8 cellular contexts compared by ENCODE assay signal in genomic region chr4:42627887-42628646, GRCh38. TPM values are rescaled to one million over a fixed set of nuclear protein-coding genes. Genes with fewer than 3 reads are reported as not detected.
DNase-seq lines count a peak whose midpoint lies in the region; ATAC-seq and TF ChIP-seq lines count a peak whose summit lies in the region.

No MANE protein-coding gene starts in this region.

- H3K27me3 Mint-ChIP-seq in osteocyte (ENCODE audit: unreplicated experiment), result peaks cover 18% of the 10 kb centered on the region

- no peaks in the 10 kb centered on the region for H3K4me1 Mint-ChIP-seq in osteocyte (ENCODE audit: unreplicated experiment)

- ATAC-seq in GM18858 (IDR thresholded peaks at IDR 0.05; ENCODE audit: unreplicated experiment), result peak; percentile 88
- ATAC-seq in HG02840 (IDR thresholded peaks at IDR 0.05; ENCODE audit: low FRiP score, unreplicated experiment), result peak; percentile 85

- no peak overlapping the region for H3K4me3 Mint-ChIP-seq in osteocyte (ENCODE audit: unreplicated experiment)

- H3K27ac Mint-ChIP-seq in osteocyte (ENCODE audit: unreplicated experiment), result no peak overlapping the region

- no peaks in the 10 kb centered on the region for H3K36me3 Mint-ChIP-seq in osteocyte (ENCODE audit: unreplicated experiment)

- TF ChIP-seq CTCF in osteocyte (IDR thresholded peaks at IDR 0.05), result no peak

- no peaks in the 10 kb centered on the region for H3K9me3 Mint-ChIP-seq in osteocyte (ENCODE audit: unreplicated experiment)

- peak; percentile 24 for DNase-seq in NCI-H345 treated with DMSO at 0.1 percent for 48 hours (lab: John Stamatoyannopoulos, UW; ENCODE audit: unreplicated experiment)
- DNase-seq in amygdala (lab: John Stamatoyannopoulos, UW), result peak in 43 of 56 donors; percentile 5 to 85 (median 49)
- peak; percentile 72 for DNase-seq in pons (ENCODE audit: low spot score)
- DNase-seq in NCI-H128 (lab: John Stamatoyannopoulos, UW; ENCODE audit: unreplicated experiment), result no peak
- no peak for DNase-seq in middle frontal gyrus (ENCODE audit: extremely low spot score, low spot score)
- no peak for DNase-seq in osteocyte (ENCODE audit: extremely low spot score, unreplicated experiment)

RNA-seq across cellular contexts. Expression of gene ATP8A1, which starts 28.8 kb away (rescaled TPM):
- 2.4 and 3.2 TPM in 2 replicates for total RNA-seq in osteocyte

Comparison
In these comparisons a context has a peak if more than half of its experiments do, and no peak if none do; other contexts are left out.
1. DNase-seq: peak in NCI-H345 treated with DMSO at 0.1 percent for 48 hours (single experiment), amygdala (43 of 56) and pons (single experiment); none in NCI-H128 (single experiment), middle frontal gyrus (single experiment) and osteocyte (single experiment).